Comparison of ENCODE assay signal across 35 cellular contexts in the genomic region with DNA sequence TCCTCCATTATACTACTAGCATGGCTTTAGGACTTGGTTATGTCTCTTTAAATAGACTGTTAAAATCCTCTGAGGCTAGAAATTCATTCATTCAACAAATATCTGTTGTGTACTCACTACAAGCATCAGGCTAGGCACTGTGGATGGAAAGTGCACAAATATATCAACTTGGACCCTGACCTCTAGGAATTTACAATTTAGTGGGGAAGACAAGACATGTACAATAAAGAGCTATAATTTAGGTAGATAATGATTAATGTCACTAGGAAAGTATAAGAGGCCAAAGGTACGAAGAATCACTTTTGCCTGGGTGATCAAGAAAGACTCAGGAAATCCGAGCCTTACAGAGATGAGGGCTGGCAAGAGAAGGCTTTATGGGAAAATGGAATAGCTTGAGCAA.
"Had no signal": no experiment of that assay in that cellular context is flagged by ENCODE, and none has a peak within 500 bp of the region (broad histone marks: within the 10 kb centered on the region; RNA-seq: fewer than 3 reads in every experiment).

No MANE protein-coding gene starts in this region.

- DNase-seq: activated effector memory CD4-positive, alpha-beta T cell treated with anti-CD3 and anti-CD28 coated beads, Interleukin-2, amount 50 U/mL, for 16 hours; activated effector memory CD4-positive, alpha-beta T cell treated with Interleukin-2 at 50 U/mL for 16 hours; activated gamma-delta T cell; activated gamma-delta T cell treated with Interleukin-2 at 50 U/mL for 16 hours; activated naive CD4-positive, alpha-beta T cell; activated naive CD4-positive, alpha-beta T cell treated with anti-CD3 and anti-CD28 coated beads for 36 hours; activated naive CD4-positive, alpha-beta T cell treated with anti-CD3 and anti-CD28 coated beads, Interleukin-2, amount 10 ng/mL, durations not matched to agents 7 days and 5 days; activated naive CD4-positive, alpha-beta T cell treated with anti-CD3 and anti-CD28 coated beads, Interleukin-2, amount 50 U/mL, for 16 hours; activated naive CD4-positive, alpha-beta T cell treated with Interleukin-2 at 50 U/mL for 16 hours; activated naive CD8-positive, alpha-beta T cell treated with anti-CD3 and anti-CD28 coated beads for 36 hours; activated naive CD8-positive, alpha-beta T cell treated with anti-CD3 and anti-CD28 coated beads, Interleukin-2, amount 10 ng/mL, durations not matched to agents 7 days and 5 days; activated naive CD8-positive, alpha-beta T cell treated with anti-CD3 and anti-CD28 coated beads, Interleukin-2, amount 50 U/mL, for 24 hours; activated T-cell treated with anti-CD3 and anti-CD28 coated beads for 4 hours; activated T-cell treated with anti-CD3 and anti-CD28 coated beads, Interleukin-2, amount 50 U/mL, for 1 hour; activated T-cell treated with anti-CD3 and anti-CD28 coated beads, Interleukin-2, amount 50 U/mL, for 24 hours; activated T-cell treated with anti-CD3 and anti-CD28 coated beads, Interleukin-2, amount 50 U/mL, for 4 hours; activated T-cell treated with anti-CD3 and anti-CD28 coated beads, Interleukin-2, amount 50 U/mL, for 48 hours; activated T-cell treated with anti-CD3 and anti-CD28 coated beads, Interleukin-2, amount 50 U/mL, for 72 hours; adrenal gland; amniotic stem cell; amygdala; anterior cingulate cortex; aorta; body of pancreas; brain microvascular endothelial cell; caudate nucleus; central memory CD4-positive, alpha-beta T cell; cerebellar nuclear complex had no signal

- H3K36me3 ChIP-seq: adrenal gland, ascending aorta, brain microvascular endothelial cell, breast epithelium, cardiac muscle cell had no signal

- H3K9me3 ChIP-seq: adrenal gland, ascending aorta, body of pancreas, breast epithelium had no signal

- H3K4me1 ChIP-seq: adrenal gland, ascending aorta, body of pancreas, breast epithelium had no signal

- H3K27ac ChIP-seq: adrenal gland, ascending aorta, body of pancreas, brain microvascular endothelial cell, breast epithelium, cardiac muscle cell had no signal

- H3K4me3 ChIP-seq: adrenal gland, ascending aorta, body of pancreas, breast epithelium, cardiac muscle cell had no signal

- FAIRE-seq: astrocyte, bronchial epithelial cell had no signal

- H3K27me3 ChIP-seq: adrenal gland, ascending aorta, body of pancreas, brain microvascular endothelial cell, breast epithelium had no signal

- ATAC-seq: activated naive CD4-positive, alpha-beta T cell treated with anti-CD3 and anti-CD28 coated beads, Interleukin-2, amount 50 U/mL, for 72 hours; activated naive CD8-positive, alpha-beta T cell treated with anti-CD3 and anti-CD28 coated beads, Interleukin-2, amount 50 U/mL, for 24 hours; activated T-cell treated with anti-CD3 and anti-CD28 coated beads, Interleukin-2, amount 50 U/mL, for 4 hours; activated T-cell treated with anti-CD3 and anti-CD28 coated beads, Interleukin-2, amount 50 U/mL, for 72 hours; activated T-helper 17 cell treated with anti-CD3 and anti-CD28 coated beads, Interleukin-2, amount 50 U/mL, for 72 hours; body of pancreas had no signal
